Comparison of ENCODE assay signal across 19 cellular contexts in the genomic region with DNA sequence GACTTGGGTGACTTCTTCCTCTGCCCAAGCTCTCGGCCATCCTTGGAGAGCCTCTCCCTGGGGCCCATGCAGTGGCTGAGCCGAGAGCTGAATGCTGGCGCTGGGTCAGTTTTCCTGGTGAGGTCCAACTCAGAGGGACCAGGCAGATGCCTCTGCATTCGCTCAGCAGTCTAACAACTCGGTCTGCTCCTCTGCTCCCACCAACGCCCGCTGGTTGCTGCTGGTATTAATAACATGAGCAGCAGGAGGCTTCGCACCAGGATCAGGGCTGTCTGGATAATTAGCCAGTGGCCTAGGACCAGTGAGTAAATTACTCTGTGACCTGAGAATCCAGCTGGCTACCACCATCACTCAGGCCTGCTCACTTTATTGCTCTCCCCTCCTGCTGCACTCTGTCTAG.
DNase-seq lines count a peak whose midpoint lies in the region; ATAC-seq and TF ChIP-seq lines count a peak whose summit lies in the region.
"Had no signal": no experiment of that assay in that cellular context is flagged by ENCODE, and none has a peak within 500 bp of the region (broad histone marks: within the 10 kb centered on the region; RNA-seq: fewer than 3 reads in every experiment).

No MANE protein-coding gene starts in this region.

- H4K20me1 ChIP-seq in HCT116 (ENCODE audit: insufficient read depth), result no peaks in the 10 kb centered on the region; the same call in 1 of the 2 replicates
- H4K20me1 ChIP-seq: BLaER1 had no signal

- no peak for TF ChIP-seq POLR2A in HCT116 (IDR thresholded peaks at IDR 0.05; ENCODE audit: borderline replicate concordance, extremely low read depth, insufficient read depth, insufficient read length)

- no peak overlapping the region for H3K4me3 Mint-ChIP-seq in glutamatergic neuron (ENCODE audit: unreplicated experiment)
- H3K4me3 Mint-ChIP-seq: CD4-positive, alpha-beta T cell had no signal

- 84 to 89% methylated on average over 8 of the region's 8 CpGs for WGBS in aorta, 2 donors

- H3K27me3 ChIP-seq in HCT116 (ENCODE audit: insufficient read depth, low read length) (peaks cover 67% of the 10 kb centered on the region), Panc1 (ENCODE audit: control insufficient read depth, insufficient read depth, low read length) (peaks cover 31% of the 10 kb centered on the region), aorta (ENCODE audit: control insufficient read depth in 1 of 2, insufficient read depth in 2 of 2, low read length in 1 of 2) (no peaks in the 10 kb centered on the region)
- H3K27me3 ChIP-seq: BLaER1 had no signal

- no peak overlapping the region for H3K27ac ChIP-seq in HCT116 (ENCODE audit: low read depth, low read length)
- no peak overlapping the region for H3K27ac ChIP-seq in Panc1 (ENCODE audit: low read length)
- H3K27ac ChIP-seq in aorta (ENCODE audit: low read depth in 1 of 2, low read length in 2 of 2), result no peak overlapping the region
- H3K27ac ChIP-seq: BLaER1, SJCRH30 had no signal

- DNase-seq in HCT116 (ENCODE audit: low read depth, low spot score), result no peak
- no peak for DNase-seq in Panc1 (ENCODE audit: low read depth, low spot score)
- DNase-seq in glutamatergic neuron, result peak; percentile 29
- no peak for DNase-seq in aorta
- no peak for DNase-seq in occipital lobe (lab: John Stamatoyannopoulos, UW)
- DNase-seq in central memory CD4-positive, alpha-beta T cell, result no peak
- DNase-seq: ACHN; CD4-positive, alpha-beta T cell; COR-L47; MG63; NCI-H1092; NCI-H1436; NCI-H2029 treated with DMSO at 0.1 percent for 48 hours; NCI-H226; NCI-H510A treated with DMSO at 0.1 percent for 48 hours; NCI-H774; SJCRH30 had no signal

- intact Hi-C loops in HCT116 (cut with micrococcal nuclease), result no loop called here
- intact Hi-C loops in Panc1 (cut with micrococcal nuclease; ENCODE audit: unreplicated experiment), result no loop called here
- intact Hi-C loops in aorta (cut with DNase I), result no loop called here

- H3K79me2 ChIP-seq in HCT116 (ENCODE audit: insufficient read depth, low read length), result no peaks in the 10 kb centered on the region

- TF ChIP-seq CTCF in HCT116 (IDR thresholded peaks at IDR 0.05 in 2 of 3, conservative IDR thresholded peaks at IDR 0.05 in 1 of 3; ENCODE audit: borderline replicate concordance in 1 of 3, insufficient read depth in 1 of 3, low read depth in 2 of 3, low read length in 2 of 3) (no peak), Panc1 (IDR thresholded peaks at IDR 0.05) (no peak), glutamatergic neuron (IDR thresholded peaks at IDR 0.05; ENCODE audit: partially characterized antibody, unreplicated experiment) (no peak)

- TF ChIP-seq RAD21 in HCT116 (IDR thresholded peaks at IDR 0.05; ENCODE audit: low read depth), result no peak

- no peaks in the 10 kb centered on the region for H3K36me3 Mint-ChIP-seq in glutamatergic neuron (ENCODE audit: unreplicated experiment)

- H3K27me3 Mint-ChIP-seq in glutamatergic neuron (ENCODE audit: unreplicated experiment), result no peaks in the 10 kb centered on the region

- peaks cover 2% of the 10 kb centered on the region for H3K4me1 Mint-ChIP-seq in glutamatergic neuron (ENCODE audit: low read depth, unreplicated experiment)

- no peaks in the 10 kb centered on the region for H3K9me3 Mint-ChIP-seq in glutamatergic neuron (ENCODE audit: unreplicated experiment)
- H3K9me3 Mint-ChIP-seq: CD4-positive, alpha-beta T cell had no signal

- H3K27ac Mint-ChIP-seq in glutamatergic neuron (ENCODE audit: unreplicated experiment), result no peak overlapping the region
- H3K27ac Mint-ChIP-seq: CD4-positive, alpha-beta T cell had no signal

- H2AFZ ChIP-seq in HCT116 (ENCODE audit: low read depth, low read length, poor library complexity, severe bottlenecking), result no peak overlapping the region

- H3K36me3 ChIP-seq in HCT116 (ENCODE audit: control insufficient read depth in 1 of 2, insufficient read depth in 2 of 2, low read length in 2 of 2) (no peaks in the 10 kb centered on the region), Panc1 (ENCODE audit: control insufficient read depth, insufficient read depth, low read length) (no peaks in the 10 kb centered on the region), aorta (ENCODE audit: control insufficient read depth in 1 of 2, insufficient read depth in 2 of 2, low read length in 1 of 2) (no peaks in the 10 kb centered on the region)
- H3K36me3 ChIP-seq: BLaER1, MG63, SJCRH30 had no signal

- in situ Hi-C loops in Panc1 (cut with HindIII; ENCODE audit: low pct_unique_long_range_greater_than_20kb, low sequenced_read_pairs), result no loop called here

- no peak overlapping the region for H3K4me2 ChIP-seq in HCT116 (ENCODE audit: low read length)
- H3K4me2 ChIP-seq: BLaER1 had no signal

- H3K4me3 ChIP-seq in HCT116 (replicated peaks in 1 of 2; ENCODE audit: low read depth in 1 of 2, low read length in 2 of 2) (no peak overlapping the region), Panc1 (ENCODE audit: low read depth in 2 of 2, low read length in 2 of 2) (no peak overlapping the region), aorta (ENCODE audit: low read length in 2 of 2) (no peak overlapping the region)
- H3K4me3 ChIP-seq: BLaER1, MG63, SJCRH30 had no signal

- CTCF ChIA-PET in HCT116 (lab: Charles Lee), result no interaction called here
- CTCF ChIA-PET in Panc1 (lab: Charles Lee), result no interaction called here

- no TSS peak for BruUV-seq in HCT116 (replicated peaks; lab: Mats Ljungman, UMichigan)
- BruUV-seq in Panc1 (replicated peaks; lab: Mats Ljungman, UMichigan), result no TSS peak

- H3K9me2 ChIP-seq in HCT116 (ENCODE audit: insufficient read depth), result no peaks in the 10 kb centered on the region

- ATAC-seq in HCT116, result peak; percentile 30; the same call in 1 of the 2 replicates
- ATAC-seq in Panc1, result peak; percentile 56; the same call in 1 of the 2 replicates
- peak; percentile 48 for ATAC-seq in aorta (ENCODE audit: low FRiP score)
- no peak for ATAC-seq in GM21576 (IDR thresholded peaks at IDR 0.05; ENCODE audit: unreplicated experiment)

- H3K4me1 ChIP-seq in HCT116 (ENCODE audit: control insufficient read depth in 1 of 2, insufficient read depth in 2 of 2, low read length in 2 of 2) (no peaks in the 10 kb centered on the region), Panc1 (ENCODE audit: control insufficient read depth, insufficient read depth, low read length) (no peaks in the 10 kb centered on the region), aorta (ENCODE audit: control insufficient read depth in 1 of 2, insufficient read depth in 2 of 2, low read length in 2 of 2) (no peaks in the 10 kb centered on the region)
- H3K4me1 ChIP-seq: BLaER1 had no signal

- RAD21 ChIA-PET in HCT116 (lab: Charles Lee; ENCODE audit: low non-redundant PET in 1 of 2, low total read pairs in 2 of 2, uncharacterized antibody in 2 of 2, unreplicated experiment in 2 of 2), result no interaction called here

- POLR2A ChIA-PET in HCT116 (lab: Charles Lee) (no interaction called here), Panc1 (lab: Charles Lee) (interaction anchor here (0.6 kb wide), 1 partner anchor 147 kb away, joined by 3 read pairs; no protein-coding TSS in a partner anchor)

- no peak overlapping the region for H3K9ac ChIP-seq in HCT116 (ENCODE audit: low read length)
- H3K9ac ChIP-seq: BLaER1 had no signal

- H3K9me3 ChIP-seq in HCT116 (ENCODE audit: control insufficient read depth in 1 of 2, insufficient read depth in 1 of 2, low read depth in 1 of 2, low read length in 2 of 2), result no peaks in the 10 kb centered on the region
- no peaks in the 10 kb centered on the region for H3K9me3 ChIP-seq in Panc1 (ENCODE audit: control insufficient read depth, insufficient read depth, low read depth, low read length)
- no peaks in the 10 kb centered on the region for H3K9me3 ChIP-seq in aorta (ENCODE audit: control insufficient read depth, low read length)
- H3K9me3 ChIP-seq: BLaER1, MG63 had no signal

TF ChIP-seq in HCT116, 20 proteins besides CTCF, POLR2A, EP300 and RAD21 (continues in another document):
- TF ChIP-seq, protein P1, sequence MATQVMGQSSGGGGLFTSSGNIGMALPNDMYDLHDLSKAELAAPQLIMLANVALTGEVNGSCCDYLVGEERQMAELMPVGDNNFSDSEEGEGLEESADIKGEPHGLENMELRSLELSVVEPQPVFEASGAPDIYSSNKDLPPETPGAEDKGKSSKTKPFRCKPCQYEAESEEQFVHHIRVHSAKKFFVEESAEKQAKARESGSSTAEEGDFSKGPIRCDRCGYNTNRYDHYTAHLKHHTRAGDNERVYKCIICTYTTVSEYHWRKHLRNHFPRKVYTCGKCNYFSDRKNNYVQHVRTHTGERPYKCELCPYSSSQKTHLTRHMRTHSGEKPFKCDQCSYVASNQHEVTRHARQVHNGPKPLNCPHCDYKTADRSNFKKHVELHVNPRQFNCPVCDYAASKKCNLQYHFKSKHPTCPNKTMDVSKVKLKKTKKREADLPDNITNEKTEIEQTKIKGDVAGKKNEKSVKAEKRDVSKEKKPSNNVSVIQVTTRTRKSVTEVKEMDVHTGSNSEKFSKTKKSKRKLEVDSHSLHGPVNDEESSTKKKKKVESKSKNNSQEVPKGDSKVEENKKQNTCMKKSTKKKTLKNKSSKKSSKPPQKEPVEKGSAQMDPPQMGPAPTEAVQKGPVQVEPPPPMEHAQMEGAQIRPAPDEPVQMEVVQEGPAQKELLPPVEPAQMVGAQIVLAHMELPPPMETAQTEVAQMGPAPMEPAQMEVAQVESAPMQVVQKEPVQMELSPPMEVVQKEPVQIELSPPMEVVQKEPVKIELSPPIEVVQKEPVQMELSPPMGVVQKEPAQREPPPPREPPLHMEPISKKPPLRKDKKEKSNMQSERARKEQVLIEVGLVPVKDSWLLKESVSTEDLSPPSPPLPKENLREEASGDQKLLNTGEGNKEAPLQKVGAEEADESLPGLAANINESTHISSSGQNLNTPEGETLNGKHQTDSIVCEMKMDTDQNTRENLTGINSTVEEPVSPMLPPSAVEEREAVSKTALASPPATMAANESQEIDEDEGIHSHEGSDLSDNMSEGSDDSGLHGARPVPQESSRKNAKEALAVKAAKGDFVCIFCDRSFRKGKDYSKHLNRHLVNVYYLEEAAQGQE (IDR thresholded peaks at IDR 0.05; ENCODE audit: low read depth), result no peak
- TF ChIP-seq, protein P2, sequence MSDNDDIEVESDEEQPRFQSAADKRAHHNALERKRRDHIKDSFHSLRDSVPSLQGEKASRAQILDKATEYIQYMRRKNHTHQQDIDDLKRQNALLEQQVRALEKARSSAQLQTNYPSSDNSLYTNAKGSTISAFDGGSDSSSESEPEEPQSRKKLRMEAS (IDR thresholded peaks at IDR 0.05), result no peak
- no peak for TF ChIP-seq EZH2 (IDR thresholded peaks at IDR 0.05)
- TF ChIP-seq, protein P3, sequence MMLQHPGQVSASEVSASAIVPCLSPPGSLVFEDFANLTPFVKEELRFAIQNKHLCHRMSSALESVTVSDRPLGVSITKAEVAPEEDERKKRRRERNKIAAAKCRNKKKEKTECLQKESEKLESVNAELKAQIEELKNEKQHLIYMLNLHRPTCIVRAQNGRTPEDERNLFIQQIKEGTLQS (IDR thresholded peaks at IDR 0.05), result no peak
- no peak for TF ChIP-seq TCF7L2 (IDR thresholded peaks at IDR 0.05; ENCODE audit: borderline replicate concordance, extremely low read depth, insufficient read depth, insufficient read length)
- TF ChIP-seq YY1 (IDR thresholded peaks at IDR 0.05; ENCODE audit: extremely low read depth, insufficient replicate concordance, low read depth, low read length), result no peak
- no peak for TF ChIP-seq JUND (IDR thresholded peaks at IDR 0.05)
- TF ChIP-seq ZFX (IDR thresholded peaks at IDR 0.05), result no peak
- no peak for TF ChIP-seq ZNF274 (IDR thresholded peaks at IDR 0.05; ENCODE audit: low read depth, low read length)
